9 cellular contexts compared by ENCODE assay signal in the genomic region with DNA sequence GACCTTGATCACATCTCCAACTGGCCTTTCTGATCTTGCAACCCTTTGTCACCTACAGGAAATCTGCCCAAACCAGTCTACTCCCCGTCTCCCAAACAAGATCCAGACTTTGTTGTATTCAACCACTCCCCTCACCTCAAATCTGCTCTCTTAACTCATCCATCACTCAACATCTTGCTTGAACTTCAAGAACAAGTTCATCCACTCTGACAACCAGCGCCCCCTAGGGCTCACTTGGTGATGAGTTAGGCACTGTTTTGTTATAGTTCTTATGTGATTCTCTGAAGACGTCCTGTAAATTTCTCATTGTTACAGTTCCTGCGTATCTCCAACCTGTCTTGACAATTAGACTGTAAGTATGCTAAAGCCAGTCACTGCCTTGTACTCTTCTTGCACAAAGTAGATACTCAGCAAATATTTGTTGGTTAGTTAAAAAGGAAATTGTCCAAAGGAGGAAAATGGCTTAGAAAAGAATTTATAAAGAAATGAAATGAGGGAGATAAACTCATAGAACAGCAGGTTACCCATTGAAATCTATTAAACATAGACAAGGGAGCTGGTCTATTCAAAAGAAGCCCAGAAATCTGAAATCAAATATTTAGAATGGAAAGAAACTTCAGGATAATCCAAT. TPM values are rescaled to one million over a fixed set of nuclear protein-coding genes. Genes with fewer than 3 reads are reported as not detected.
DNase-seq lines count a peak whose midpoint lies in the region; ATAC-seq and TF ChIP-seq lines count a peak whose summit lies in the region.
"Had no signal": no experiment of that assay in that cellular context is flagged by ENCODE, and none has a peak within 500 bp of the region (broad histone marks: within the 10 kb centered on the region; RNA-seq: fewer than 3 reads in every experiment).

No MANE protein-coding gene starts in this region.

- H3K27me3 Mint-ChIP-seq in activated T-helper 1 cell treated with anti-CD3 and anti-CD28 coated beads, Interleukin-12 subunit alpha, Interleukin-12 subunit beta, Interleukin-2, Interleukin-4 antibody, amounts not matched to agents 30 ng/mL and 10 ng/mL and 1 ng/mL, durations not matched to agents 14 hours and 24 hours and 36 hours (ENCODE audit: insufficient read depth) = peaks cover 20% of the 10 kb centered on the region

- H3K4me3 Mint-ChIP-seq in activated T-helper 1 cell treated with anti-CD3 and anti-CD28 coated beads, Interleukin-12 subunit alpha, Interleukin-12 subunit beta, Interleukin-2, Interleukin-4 antibody, amounts not matched to agents 30 ng/mL and 10 ng/mL and 1 ng/mL, durations not matched to agents 14 hours and 24 hours and 36 hours = no peak overlapping the region

- no peak overlapping the region for H3K4me3 ChIP-seq in GM06990 (replicated peaks; ENCODE audit: low read depth, low read length)
- H3K4me3 ChIP-seq in NT2/D1 (ENCODE audit: insufficient read length, low read depth) = no peak overlapping the region
- H3K4me3 ChIP-seq in iPS DF 6.9 (ENCODE audit: low read length) = no peak overlapping the region
- H3K4me3 ChIP-seq: SJSA1 had no signal

- H3K36me3 Mint-ChIP-seq in activated T-helper 1 cell treated with anti-CD3 and anti-CD28 coated beads, Interleukin-12 subunit alpha, Interleukin-12 subunit beta, Interleukin-2, Interleukin-4 antibody, amounts not matched to agents 30 ng/mL and 10 ng/mL and 1 ng/mL, durations not matched to agents 14 hours and 24 hours and 36 hours (ENCODE audit: low read depth) = no peaks in the 10 kb centered on the region

- no peaks in the 10 kb centered on the region; the same call in 1 of the 2 replicates for H3K9me3 ChIP-seq in NT2/D1 (ENCODE audit: insufficient read depth, low read length)
- H3K9me3 ChIP-seq in iPS DF 6.9 (ENCODE audit: control insufficient read depth, insufficient read depth, low read length) = no peaks in the 10 kb centered on the region
- H3K9me3 ChIP-seq: SJSA1 had no signal

- intact Hi-C loops in activated T-helper 1 cell treated with anti-CD3 and anti-CD28 coated beads, Interleukin-12 subunit alpha, Interleukin-12 subunit beta, Interleukin-2, Interleukin-4 antibody, amounts not matched to agents 30 ng/mL and 10 ng/mL and 1 ng/mL, durations not matched to agents 14 hours and 24 hours and 36 hours (cut with micrococcal nuclease) = no loop called here

- no peak overlapping the region for H3K9ac ChIP-seq in NT2/D1 (ENCODE audit: insufficient read length, low read depth)

- H3K27me3 ChIP-seq in GM06990 (replicated peaks; ENCODE audit: control insufficient read depth, insufficient read depth, low read length) (no peaks in the 10 kb centered on the region; the same call in none of the 2 replicates), NT2/D1 (ENCODE audit: insufficient read depth, insufficient read length) (peaks cover 4% of the 10 kb centered on the region), iPS DF 6.9 (ENCODE audit: control insufficient read depth, insufficient read depth, low read length) (no peaks in the 10 kb centered on the region)
- H3K27me3 ChIP-seq: SJSA1 had no signal

- ATAC-seq in GM19328 (IDR thresholded peaks at IDR 0.05; ENCODE audit: unreplicated experiment) = no peak
- no peak for ATAC-seq in HG02623 (IDR thresholded peaks at IDR 0.05; ENCODE audit: unreplicated experiment)
- ATAC-seq in HG03460 (IDR thresholded peaks at IDR 0.05; ENCODE audit: unreplicated experiment) = no peak

- H3K36me3 ChIP-seq in GM06990 (ENCODE audit: control insufficient read depth, insufficient read depth, low read length) (no peaks in the 10 kb centered on the region), NT2/D1 (ENCODE audit: insufficient read depth, insufficient read length, low read length) (no peaks in the 10 kb centered on the region), iPS DF 6.9 (ENCODE audit: control insufficient read depth, insufficient read depth, low read length) (no peaks in the 10 kb centered on the region)
- H3K36me3 ChIP-seq: SJSA1 had no signal

- 100% methylated on average over 1 of the region's 4 CpGs for WGBS in iPS DF 6.9 (ENCODE audit: insufficient coverage, insufficient read length)

- no peak overlapping the region for H3K27ac Mint-ChIP-seq in activated T-helper 1 cell treated with anti-CD3 and anti-CD28 coated beads, Interleukin-12 subunit alpha, Interleukin-12 subunit beta, Interleukin-2, Interleukin-4 antibody, amounts not matched to agents 30 ng/mL and 10 ng/mL and 1 ng/mL, durations not matched to agents 14 hours and 24 hours and 36 hours

- no peaks in the 10 kb centered on the region for H3K9me3 Mint-ChIP-seq in activated T-helper 1 cell treated with anti-CD3 and anti-CD28 coated beads, Interleukin-12 subunit alpha, Interleukin-12 subunit beta, Interleukin-2, Interleukin-4 antibody, amounts not matched to agents 30 ng/mL and 10 ng/mL and 1 ng/mL, durations not matched to agents 14 hours and 24 hours and 36 hours

- H3K4me1 Mint-ChIP-seq in activated T-helper 1 cell treated with anti-CD3 and anti-CD28 coated beads, Interleukin-12 subunit alpha, Interleukin-12 subunit beta, Interleukin-2, Interleukin-4 antibody, amounts not matched to agents 30 ng/mL and 10 ng/mL and 1 ng/mL, durations not matched to agents 14 hours and 24 hours and 36 hours (ENCODE audit: low read depth) = no peaks in the 10 kb centered on the region

- no peak overlapping the region for H3K27ac ChIP-seq in iPS DF 6.9 (ENCODE audit: low read length)
- H3K27ac ChIP-seq: SJSA1 had no signal

- peak; percentile 66 for TF ChIP-seq CTCF in GM06990 (IDR thresholded peaks at IDR 0.05; ENCODE audit: insufficient read depth, low read length, poor library complexity, severe bottlenecking)

- peak; percentile 10 for DNase-seq in GM06990 (ENCODE audit: extremely low read depth, insufficient read length)
- DNase-seq in NT2/D1 (ENCODE audit: low read depth, low spot score) = peak; percentile 44
- DNase-seq in activated T-helper 1 cell treated with anti-CD3 and anti-CD28 coated beads, Interleukin-12 subunit alpha, Interleukin-12 subunit beta, Interleukin-2, Interleukin-4 antibody, amounts not matched to agents 30 ng/mL and 10 ng/mL and 1 ng/mL, durations not matched to agents 14 hours and 24 hours and 36 hours (ENCODE audit: low spot score) = peak; percentile 10
- peak; percentile 57 for DNase-seq in iPS DF 6.9 (ENCODE audit: low read depth, low spot score)
- DNase-seq in stimulated activated CD8-positive, alpha-beta memory T cell treated with anti-CD3 and anti-CD28 coated beads, Interleukin-15, amount 100 ng/mL, for 1 hour (ENCODE audit: low read depth) = peak; percentile 23

- no peaks in the 10 kb centered on the region for H3K4me1 ChIP-seq in NT2/D1 (ENCODE audit: insufficient read depth, insufficient read length)
- H3K4me1 ChIP-seq in iPS DF 6.9 (ENCODE audit: control insufficient read depth, insufficient read depth, low read length) = peaks cover 5% of the 10 kb centered on the region; the same call in 1 of the 2 replicates

RNA-seq across cellular contexts. Expression of gene FRMD4A, which starts 5.3 kb away (rescaled TPM):
- total RNA-seq in activated T-helper 1 cell treated with anti-CD3 and anti-CD28 coated beads, Interleukin-12 subunit alpha, Interleukin-12 subunit beta, Interleukin-2, Interleukin-4 antibody, amounts not matched to agents 30 ng/mL and 10 ng/mL and 1 ng/mL, durations not matched to agents 14 hours and 24 hours and 36 hours = 0.07 and 0.31 TPM in 2 replicates
